In genomic region chr20:40689100-40689942, GRCh38 we compare ENCODE assay signal across 8 cellular contexts. TPM values are rescaled to one million over a fixed set of nuclear protein-coding genes. Genes with fewer than 3 reads are reported as not detected.
DNase-seq lines count a peak whose midpoint lies in the region; ATAC-seq and TF ChIP-seq lines count a peak whose summit lies in the region.

TSS of gene MAFB (minus strand) at chr20:40689236. CDS start at chr20:40688850, 386 bp downstream.

- POLR2A ChIA-PET in PC-3 (lab: Charles Lee; ENCODE audit: unreplicated experiment), result no interaction called here
- POLR2A ChIA-PET in MCF 10A (lab: Yijun Ruan, JAX), result interaction anchor here (0.6 to 7.2 kb wide), 79 partner anchors 8 to 1500 kb away, joined by 3 to 114 read pairs (median 4); no protein-coding TSS in a partner anchor

- TF ChIP-seq CTCF in PC-3 (conservative IDR thresholded peaks at IDR 0.05; ENCODE audit: low read depth, low read length) (no peak), MCF 10A (IDR thresholded peaks at IDR 0.05; ENCODE audit: unreplicated experiment) (no peak)

- intact Hi-C loops in PC-3 (cut with micrococcal nuclease) (no loop called here), MCF 10A (cut with micrococcal nuclease) (loop anchor here (1.0 to 10.0 kb wide), 7 partner anchors 89 to 1577 kb away; no protein-coding TSS in a partner anchor)

- ATAC-seq in GM18511 (IDR thresholded peaks at IDR 0.05; ENCODE audit: unreplicated experiment) (peak; percentile 53), HG03565 (IDR thresholded peaks at IDR 0.05; ENCODE audit: unreplicated experiment) (peak; percentile 43), PC-3 (peak; percentile 39)

- H3K9me2 ChIP-seq in PC-3 (replicated peaks; ENCODE audit: low read length), result no peaks in the 10 kb centered on the region

- H2AFZ ChIP-seq in PC-3 (ENCODE audit: low read length), result peak within 1 kb of the TSS; percentile 85

- no peaks in the 10 kb centered on the region for H3K4me1 ChIP-seq in PC-3 (ENCODE audit: insufficient read depth, low read length)
- peaks cover 14% of the 10 kb centered on the region for H3K4me1 ChIP-seq in iPS-15b (ENCODE audit: control insufficient read depth, insufficient read depth, low read length)

- no peaks in the 10 kb centered on the region for H3K9me3 Mint-ChIP-seq in MCF 10A (ENCODE audit: unreplicated experiment)

- H3K4me3 Mint-ChIP-seq in MCF 10A (ENCODE audit: unreplicated experiment), result peak within 1 kb of the TSS; percentile 81

- H3K9me3 ChIP-seq in PC-3 (ENCODE audit: low read length), result no peaks in the 10 kb centered on the region
- H3K9me3 ChIP-seq in iPS-15b (ENCODE audit: control insufficient read depth, insufficient read depth, low read length), result no peaks in the 10 kb centered on the region

- H3K4me2 ChIP-seq in PC-3 (ENCODE audit: low read length), result peak within 1 kb of the TSS; percentile 84

- no peaks in the 10 kb centered on the region for H3K27me3 Mint-ChIP-seq in MCF 10A (ENCODE audit: insufficient read depth, unreplicated experiment)

- CTCF ChIA-PET in PC-3 (lab: Charles Lee) (no interaction called here), MCF 10A (lab: Yijun Ruan, JAX) (interaction anchor here (0.5 to 6.5 kb wide), 94 partner anchors 8 to 1641 kb away, joined by 3 to 83 read pairs (median 4); no protein-coding TSS in a partner anchor)

- peak within 1 kb of the TSS; percentile 53 for H3K4me3 ChIP-seq in PC-3 (ENCODE audit: low read length)
- H3K4me3 ChIP-seq in iPS-15b (ENCODE audit: low read depth, low read length), result peak within 1 kb of the TSS; percentile 69

- H3K36me3 ChIP-seq in PC-3 (ENCODE audit: low read depth, low read length), result no peaks in the 10 kb centered on the region
- H3K36me3 ChIP-seq in iPS-15b (ENCODE audit: control insufficient read depth, insufficient read depth, low read length), result no peaks in the 10 kb centered on the region

- H3F3A ChIP-seq in PC-3 (ENCODE audit: low read length, unreplicated experiment), result no peaks in the 10 kb centered on the region

- peaks cover 5% of the 10 kb centered on the region for H3K4me1 Mint-ChIP-seq in MCF 10A (ENCODE audit: insufficient read depth, unreplicated experiment)

- H3K27me3 ChIP-seq in PC-3 (ENCODE audit: low read length) (peaks cover 64% of the 10 kb centered on the region), iPS-15b (ENCODE audit: control insufficient read depth, insufficient read depth, low read length) (peaks cover 93% of the 10 kb centered on the region)

- peak within 1 kb of the TSS; percentile 40 for H3K27ac Mint-ChIP-seq in MCF 10A (ENCODE audit: low read depth, unreplicated experiment)

- H3K9ac ChIP-seq in PC-3 (ENCODE audit: low read length) (no peak within 1 kb of the TSS), iPS-15b (ENCODE audit: low read depth, low read length) (no peak within 1 kb of the TSS)

- BruUV-seq in PC-3 (replicated peaks; lab: Mats Ljungman, UMichigan), result no TSS peak
- no TSS peak for BruUV-seq in MCF 10A (replicated peaks; lab: Mats Ljungman, UMichigan)

- no peaks in the 10 kb centered on the region for H4K20me1 ChIP-seq in PC-3 (ENCODE audit: low read length)

- H3K79me2 ChIP-seq in PC-3 (ENCODE audit: low read length), result no peaks in the 10 kb centered on the region

- H3K27ac ChIP-seq in PC-3 (ENCODE audit: low read length), result no peak within 1 kb of the TSS

- peaks cover 51% of the 10 kb centered on the region for H3K36me3 Mint-ChIP-seq in MCF 10A (ENCODE audit: insufficient read depth, unreplicated experiment)

- peak; percentile 97 for DNase-seq in AG08395 (ENCODE audit: low spot score)
- peak; percentile 6 for DNase-seq in PC-3
- DNase-seq in MCF 10A (ENCODE audit: unreplicated experiment), result peak; percentile 91
- DNase-seq in retina, result peak; percentile 93
- no peak for DNase-seq in SHP77 treated with DMSO at 0.1 percent for 48 hours (lab: John Stamatoyannopoulos, UW)

RNA-seq across cellular contexts. Expression of gene MAFB, which starts in this region (rescaled TPM):
- total RNA-seq in PC-3 (2014; rRNA removed) (0.04 TPM in 1 of 2 replicates, not detected in the other), MCF 10A (2022) (15.9 and 19.7 TPM in 2 replicates)

Comparison
In these comparisons a context has a peak if more than half of its experiments do, and no peak if none do; other contexts are left out.
1. RNA of gene MAFB (total RNA-seq): 15.9 to 19.7 TPM in MCF 10A; 0.04 TPM in PC-3; every median in the first group is over 10 times any median in the second.
2. Peak in DNase-seq, ATAC-seq, H3K4me3 ChIP-seq and H3K4me2 ChIP-seq in PC-3; RNA of the gene not detected or under 1 TPM.
3. Peak in every context shown above with its lines, with median percentiles within 50 percentile points of each other: ATAC-seq.